In the genomic region with DNA sequence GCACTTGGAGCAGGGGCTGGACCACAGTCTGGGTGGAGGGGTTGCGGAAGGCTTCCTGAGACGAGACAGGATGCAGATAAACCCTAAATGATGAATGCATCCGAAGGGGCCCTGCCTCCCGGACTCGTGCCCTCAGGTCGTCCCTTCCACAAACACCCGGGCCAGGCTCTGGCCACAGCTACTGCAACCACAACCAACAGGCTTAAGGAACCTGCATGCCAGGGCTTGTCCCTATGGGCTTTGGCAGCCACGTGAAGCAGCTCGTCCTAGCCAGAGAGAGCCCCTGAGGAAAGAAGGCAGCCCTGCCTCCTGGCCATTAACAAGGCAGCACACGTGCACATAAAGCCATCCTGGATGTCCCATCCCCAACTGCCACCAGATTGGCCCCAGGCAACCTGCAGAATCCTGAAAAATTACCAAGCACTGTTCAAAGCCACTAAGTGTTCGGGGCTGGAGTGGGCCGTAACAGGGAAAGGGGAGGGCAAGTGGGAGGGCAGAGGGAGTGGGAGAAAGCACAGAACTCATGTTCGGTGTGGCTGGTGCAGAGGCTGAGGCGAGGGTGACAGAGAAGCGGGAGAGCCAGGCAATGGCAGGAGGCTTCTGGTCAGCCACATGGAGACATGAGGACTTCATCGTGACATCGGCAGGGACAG, we compare ENCODE assay signal across 17 cellular contexts.
A peak's percentile ranks its signal among the peaks of the same experiment; 100 is the strongest.
DNase-seq lines count a peak whose midpoint lies in the region; ATAC-seq, FAIRE-seq and TF ChIP-seq lines count a peak whose summit lies in the region.
"Had no signal": no experiment of that assay in that cellular context is flagged by ENCODE, and none has a peak within 500 bp of the region (broad histone marks: within the 10 kb centered on the region; RNA-seq: fewer than 3 reads in every experiment).

No MANE protein-coding gene starts in this region.

- no peak overlapping the region for H2BK15ac ChIP-seq in IMR-90 (ENCODE audit: low read depth, low read length)
- no peak overlapping the region for H2BK15ac ChIP-seq in H1 (ENCODE audit: low read length)

- H4K20me1 ChIP-seq in IMR-90 (ENCODE audit: insufficient read depth, low read length) = peaks cover 54% of the 10 kb centered on the region
- peaks cover 0 to 4% of the 10 kb centered on the region in 2 experiments for H4K20me1 ChIP-seq in H1 (replicated peaks in 1 of 2; ENCODE audit: control insufficient read depth in 1 of 2, insufficient read depth in 2 of 2, low read length in 2 of 2)

- H3K14ac ChIP-seq in IMR-90 (replicated peaks; ENCODE audit: low read depth, low read length) = peak overlapping the region; percentile 79
- no peak overlapping the region for H3K14ac ChIP-seq in H1 (ENCODE audit: insufficient read length)

- no peaks in the 10 kb centered on the region for H3K23me2 ChIP-seq in H1 (ENCODE audit: low read depth, low read length)

- ATAC-seq in activated CD8-positive, alpha-beta memory T cell treated with anti-CD3 and anti-CD28 coated beads, Interleukin-2, amount 10 ng/mL, durations not matched to agents 7 days and 5 days = no peak
- no peak for ATAC-seq in IMR-90 (ENCODE audit: low read depth)
- ATAC-seq: natural killer cell treated with Interleukin-12 subunit alpha and Interleukin-12 subunit beta and Interleukin-15 and Interleukin-18, amount 100 ng/mL, for 72 hours; right cardiac atrium had no signal

- no peak overlapping the region for H3K4me3 Mint-ChIP-seq in activated CD8-positive, alpha-beta memory T cell treated with anti-CD3 and anti-CD28 coated beads, Interleukin-2, amount 10 ng/mL, durations not matched to agents 7 days and 5 days
- no peak overlapping the region for H3K4me3 Mint-ChIP-seq in progenitor cell of endocrine pancreas (ENCODE audit: low read depth)
- H3K4me3 Mint-ChIP-seq: natural killer cell treated with Interleukin-12 subunit alpha and Interleukin-12 subunit beta and Interleukin-15 and Interleukin-18, amount 100 ng/mL, for 72 hours had no signal

- H3K79me2 ChIP-seq in H1 (ENCODE audit: control insufficient read depth in 1 of 2, insufficient read depth in 2 of 2, low read length in 2 of 2) = no peaks in the 10 kb centered on the region; a peak in 1 of 4 replicates

- no peak overlapping the region for H3K4me2 ChIP-seq in IMR-90 (ENCODE audit: low read depth, low read length)
- H3K4me2 ChIP-seq in H1 (ENCODE audit: insufficient read depth in 1 of 2, low read depth in 2 of 2, low read length in 2 of 2) = no peak overlapping the region

- TF ChIP-seq RAD21 in IMR-90 (IDR thresholded peaks at IDR 0.05; ENCODE audit: low read length) (no peak), H1 (IDR thresholded peaks at IDR 0.05 in 1 of 2, conservative IDR thresholded peaks at IDR 0.05 in 1 of 2; ENCODE audit: low read depth in 2 of 2, low read length in 2 of 2) (no peak)

- dilution Hi-C loops in IMR-90 (cut with HindIII; ENCODE audit: low sequenced_read_pairs, unreplicated experiment) = no loop called here

- no TSS peak for BruUV-seq in IMR-90 (replicated peaks; lab: Mats Ljungman, UMichigan)

- H3K9me1 ChIP-seq in IMR-90 (ENCODE audit: insufficient read depth, low read length) = peaks cover 35% of the 10 kb centered on the region

- H3K4me3 ChIP-seq in IMR-90 (ENCODE audit: insufficient read depth, low read depth, low read length) (no peak overlapping the region), H1 (ENCODE audit: extremely low read depth in 1 of 4, insufficient read depth in 2 of 4, low read depth in 3 of 4, low read length in 4 of 4) (no peak overlapping the region)
- H3K4me3 ChIP-seq: SK-N-MC, tibial artery had no signal

- no peak for FAIRE-seq in H1 (lab: Jason Lieb, UNC)

- H3K9ac ChIP-seq in IMR-90 (ENCODE audit: low read depth, low read length) (no peak overlapping the region), H1 (replicated peaks in 1 of 4; ENCODE audit: extremely low read depth in 1 of 4, low read depth in 3 of 4, low read length in 3 of 4) (no peak overlapping the region)

- H4K5ac ChIP-seq in IMR-90 (ENCODE audit: low read depth, low read length) = 0 out of 2 replicates have a peak overlapping the region, but pooled peaks have one; percentile 34
- no peak overlapping the region for H4K5ac ChIP-seq in H1 (ENCODE audit: insufficient read length, low read depth, low read length)

- H3K56ac ChIP-seq in IMR-90 (ENCODE audit: extremely low read depth, insufficient read depth, low read length) = no peak overlapping the region
- no peak overlapping the region for H3K56ac ChIP-seq in H1 (replicated peaks; ENCODE audit: insufficient read length, low read depth, low read length)

- H3K4me1 Mint-ChIP-seq in activated CD8-positive, alpha-beta memory T cell treated with anti-CD3 and anti-CD28 coated beads, Interleukin-2, amount 10 ng/mL, durations not matched to agents 7 days and 5 days = peaks cover 6% of the 10 kb centered on the region
- H3K4me1 Mint-ChIP-seq in progenitor cell of endocrine pancreas (ENCODE audit: low read depth) = no peaks in the 10 kb centered on the region

- H3K9me3 ChIP-seq in IMR-90 (ENCODE audit: control insufficient read depth, insufficient read depth, low read length) (no peaks in the 10 kb centered on the region), H1 (ENCODE audit: insufficient read depth in 2 of 2, low read depth in 1 of 2, low read length in 1 of 2) (no peaks in the 10 kb centered on the region)
- H3K9me3 ChIP-seq: tibial artery had no signal

- H2BK5ac ChIP-seq in IMR-90 (ENCODE audit: low read depth, low read length, poor library complexity, severe bottlenecking) = peak overlapping the region; percentile 14
- H2BK5ac ChIP-seq in H1 (ENCODE audit: low read depth, low read length) = peak overlapping the region; percentile 8

- 79% methylated on average over 12 of the region's 17 CpGs; no CpG with 5 or more reads in 1 of the 2 experiments for WGBS in IMR-90 (ENCODE audit: extremely low coverage in 2 of 2, insufficient read length in 1 of 2), 2 experiments
- 91% methylated on average over 17 of the region's 17 CpGs; no CpG with 5 or more reads in 1 of the 2 experiments for WGBS in H1 (ENCODE audit: extremely low coverage in 1 of 2, insufficient coverage in 1 of 2, insufficient read length in 1 of 2, insufficient replicate concordance in 2 of 2, low coverage in 1 of 2, low lambda C conversion rate in 2 of 2, missing lambda C conversion rate in 1 of 2), 2 experiments

- peak; percentile 33 for DNase-seq in activated CD8-positive, alpha-beta memory T cell treated with anti-CD3 and anti-CD28 coated beads, Interleukin-2, amount 10 ng/mL, durations not matched to agents 7 days and 5 days
- no peak for DNase-seq in activated CD8-positive, alpha-beta memory T cell treated with anti-CD3 and anti-CD28 coated beads, Interleukin-2, amount 50 U/mL, for 4 hours
- no peak for DNase-seq in IMR-90
- no peak for DNase-seq in H1 (ENCODE audit: low read depth in 1 of 2, low spot score in 2 of 2)
- DNase-seq in progenitor cell of endocrine pancreas (ENCODE audit: low spot score, unreplicated experiment) = no peak
- DNase-seq in NCI-H1092 (lab: John Stamatoyannopoulos, UW) = no peak
- DNase-seq in NCI-H146 (lab: John Stamatoyannopoulos, UW) = no peak
- DNase-seq in OCI-M1 (lab: John Stamatoyannopoulos, UW) = no peak
- DNase-seq: activated CD8-positive, alpha-beta memory T cell treated with anti-CD3 and anti-CD28 coated beads for 24 hours; activated effector memory CD4-positive, alpha-beta T cell treated with Interleukin-2 at 50 U/mL for 16 hours; COR-L47; effector CD4-positive, alpha-beta T cell; NCI-H2029 treated with DMSO at 0.1 percent for 48 hours; right cardiac atrium; tibial artery had no signal

- no peak overlapping the region for H3K27ac Mint-ChIP-seq in activated CD8-positive, alpha-beta memory T cell treated with anti-CD3 and anti-CD28 coated beads, Interleukin-2, amount 10 ng/mL, durations not matched to agents 7 days and 5 days
- peak overlapping the region; percentile 51 for H3K27ac Mint-ChIP-seq in progenitor cell of endocrine pancreas
- H3K27ac Mint-ChIP-seq: natural killer cell treated with Interleukin-12 subunit alpha and Interleukin-12 subunit beta and Interleukin-15 and Interleukin-18, amount 100 ng/mL, for 72 hours had no signal

- in situ Hi-C loops in IMR-90 (cut with MboI; ENCODE audit: low sequenced_read_pairs) = no loop called here

- H2AFZ ChIP-seq in IMR-90 (replicated peaks; ENCODE audit: low read length, poor library complexity) (no peak overlapping the region), H1 (ENCODE audit: low read length) (no peak overlapping the region)

- CTCF ChIA-PET in activated CD8-positive, alpha-beta memory T cell treated with anti-CD3 and anti-CD28 coated beads, Interleukin-2, amount 10 ng/mL, durations not matched to agents 7 days and 5 days (lab: Charles Lee) = interaction anchor here (0.6 kb wide), 1 partner anchor 10 kb away, joined by 3 read pairs; no protein-coding TSS in a partner anchor
- CTCF ChIA-PET in IMR-90 (lab: Yijun Ruan, JAX) (no interaction called here), H1 (lab: Charles Lee; ENCODE audit: partially characterized antibody) (interaction anchor here (0.6 to 1.8 kb wide), 2 partner anchors 12 to 1675 kb away, joined by 3 to 6 read pairs; no protein-coding TSS in a partner anchor)

- H3K23ac ChIP-seq in IMR-90 (ENCODE audit: low read depth, low read length) (no peak overlapping the region), H1 (ENCODE audit: insufficient read length) (no peak overlapping the region)

- H3K4ac ChIP-seq in IMR-90 (ENCODE audit: low read depth, low read length) (peak overlapping the region; percentile 55), H1 (replicated peaks; ENCODE audit: insufficient read length, low read depth, low read length) (peak overlapping the region; percentile 40)

- H4K8ac ChIP-seq in IMR-90 (ENCODE audit: low read depth in 2 of 2, low read length in 2 of 2) = peak overlapping the region in 1 of 2 experiments; percentile 40; a peak in 1 of 4 replicates
- H4K8ac ChIP-seq in H1 (ENCODE audit: extremely low read depth, insufficient read depth, low read length) = 0 out of 2 replicates have a peak overlapping the region, but pooled peaks have one; percentile 72

- H3K79me1 ChIP-seq in IMR-90 (ENCODE audit: low read depth in 1 of 2, low read length in 2 of 2) (peaks cover 13 to 45% of the 10 kb centered on the region in 2 experiments), H1 (ENCODE audit: low read depth, low read length) (peaks cover 13% of the 10 kb centered on the region)

- H2AK9ac ChIP-seq in IMR-90 (replicated peaks; ENCODE audit: low read depth, low read length, poor library complexity) = peak overlapping the region; percentile 55

- no peak for TF ChIP-seq EP300 in H1 (IDR thresholded peaks at IDR 0.05; ENCODE audit: borderline replicate concordance in 1 of 2, low read depth in 2 of 2, low read length in 2 of 2)

- POLR2A ChIA-PET in IMR-90 (lab: Charles Lee; ENCODE audit: unreplicated experiment) = no interaction called here
- POLR2A ChIA-PET in H1 (lab: Charles Lee; ENCODE audit: partially characterized antibody) = no interaction called here

- H3K27me3 ChIP-seq in IMR-90 (ENCODE audit: control insufficient read depth, insufficient read depth, low read length) (peaks cover 4% of the 10 kb centered on the region; the same call in 1 of the 2 replicates), H1 (replicated peaks in 1 of 4; ENCODE audit: control insufficient read depth in 3 of 4, extremely low read depth in 1 of 4, insufficient read depth in 3 of 4, low read length in 3 of 4) (no peaks in the 10 kb centered on the region)
- H3K27me3 ChIP-seq: tibial artery had no signal

- H2BK20ac ChIP-seq in IMR-90 (ENCODE audit: low read depth, low read length) (no peak overlapping the region; the same call in 1 of the 2 replicates), H1 (ENCODE audit: low read length) (no peak overlapping the region)

- no peaks in the 10 kb centered on the region for H3K9me3 Mint-ChIP-seq in activated CD8-positive, alpha-beta memory T cell treated with anti-CD3 and anti-CD28 coated beads, Interleukin-2, amount 10 ng/mL, durations not matched to agents 7 days and 5 days (ENCODE audit: low read depth)
- H3K9me3 Mint-ChIP-seq in progenitor cell of endocrine pancreas (ENCODE audit: low read depth) = no peaks in the 10 kb centered on the region
- H3K9me3 Mint-ChIP-seq: natural killer cell treated with Interleukin-12 subunit alpha and Interleukin-12 subunit beta and Interleukin-15 and Interleukin-18, amount 100 ng/mL, for 72 hours had no signal

- intact Hi-C loops in IMR-90 (cut with micrococcal nuclease) = loop anchor here (5.0 kb wide), 1 partner anchor 58 kb away; no protein-coding TSS in a partner anchor

- H2BK12ac ChIP-seq in H1 (ENCODE audit: low read depth, low read length) = no peak overlapping the region

- no peak overlapping the region for H4K91ac ChIP-seq in IMR-90 (ENCODE audit: insufficient read depth, low read depth, low read length)
- H4K91ac ChIP-seq in H1 (replicated peaks; ENCODE audit: insufficient read length, low read length) = peak overlapping the region; percentile 11

- H3K4me1 ChIP-seq in IMR-90 (ENCODE audit: control insufficient read depth, insufficient read depth, low read length) = peaks cover 20% of the 10 kb centered on the region
- H3K4me1 ChIP-seq in H1 (replicated peaks in 1 of 4; ENCODE audit: control insufficient read depth in 3 of 4, insufficient read depth in 4 of 4, low read length in 3 of 4) = no peaks in the 10 kb centered on the region; a peak in 1 of 7 replicates

- H3K27me3 Mint-ChIP-seq in activated CD8-positive, alpha-beta memory T cell treated with anti-CD3 and anti-CD28 coated beads, Interleukin-2, amount 10 ng/mL, durations not matched to agents 7 days and 5 days = no peaks in the 10 kb centered on the region
- H3K27me3 Mint-ChIP-seq in progenitor cell of endocrine pancreas = no peaks in the 10 kb centered on the region
- H3K27me3 Mint-ChIP-seq: natural killer cell treated with Interleukin-12 subunit alpha and Interleukin-12 subunit beta and Interleukin-15 and Interleukin-18, amount 100 ng/mL, for 72 hours had no signal

- no peak overlapping the region for H3K18ac ChIP-seq in IMR-90 (ENCODE audit: low read depth, low read length)
- H3K18ac ChIP-seq in H1 (ENCODE audit: extremely low read depth, low read length) = no peak overlapping the region

- H2BK120ac ChIP-seq in IMR-90 (ENCODE audit: low read depth, low read length) = peak overlapping the region; percentile 60
- no peak overlapping the region for H2BK120ac ChIP-seq in H1 (replicated peaks; ENCODE audit: low read depth, low read length)

- TF ChIP-seq CTCF in IMR-90 (conservative IDR thresholded peaks at IDR 0.05; ENCODE audit: low read depth, low read length) (no peak), H1 (IDR thresholded peaks at IDR 0.05; ENCODE audit: control extremely low read depth in 1 of 3, insufficient read depth in 1 of 3, low read depth in 1 of 3, low read length in 3 of 3) (no peak), progenitor cell of endocrine pancreas (IDR thresholded peaks at IDR 0.05; ENCODE audit: unreplicated experiment) (no peak)

- H2AK5ac ChIP-seq in IMR-90 (ENCODE audit: low read depth, low read length) (peak overlapping the region; percentile 64; the same call in 1 of the 2 replicates), H1 (ENCODE audit: low read depth, low read length) (no peak overlapping the region)

- H3K27ac ChIP-seq in IMR-90 (ENCODE audit: insufficient read depth, low read length) = no peak overlapping the region
- H3K27ac ChIP-seq in H1 (ENCODE audit: low read depth, low read length) = 0 out of 2 replicates have a peak overlapping the region, but pooled peaks have one; percentile 43
- H3K27ac ChIP-seq: SK-N-MC, tibial artery had no signal

- TF ChIP-seq POLR2A in IMR-90 (IDR thresholded peaks at IDR 0.05; ENCODE audit: low read depth, low read length) = no peak
- no peak for TF ChIP-seq POLR2A in H1 (IDR thresholded peaks at IDR 0.05; ENCODE audit: control extremely low read depth in 1 of 2, low read depth in 2 of 2, low read length in 2 of 2)

- H3K36me3 ChIP-seq in IMR-90 (ENCODE audit: control insufficient read depth, insufficient read depth, low read length) = peaks cover 10% of the 10 kb centered on the region; the same call in 1 of the 2 replicates
- H3K36me3 ChIP-seq in H1 (ENCODE audit: control insufficient read depth in 2 of 4, insufficient read depth in 4 of 4, low read length in 3 of 4) = peaks cover 0 to 4% (median 0%) of the 10 kb centered on the region in 4 experiments; a peak in 4 of 8 replicates

- peaks cover 3% of the 10 kb centered on the region for H3K36me3 Mint-ChIP-seq in activated CD8-positive, alpha-beta memory T cell treated with anti-CD3 and anti-CD28 coated beads, Interleukin-2, amount 10 ng/mL, durations not matched to agents 7 days and 5 days
- peaks cover 19% of the 10 kb centered on the region for H3K36me3 Mint-ChIP-seq in progenitor cell of endocrine pancreas (ENCODE audit: insufficient read depth)
